ENCODE assay signal across 8 cellular contexts in genomic region chr9:133726401-133727276, GRCh38. TPM values are rescaled to one million over a fixed set of nuclear protein-coding genes. Genes with fewer than 3 reads are reported as not detected.
A peak's percentile ranks its signal among the peaks of the same experiment; 100 is the strongest.
DNase-seq lines count a peak whose midpoint lies in the region; ATAC-seq, FAIRE-seq and TF ChIP-seq lines count a peak whose summit lies in the region.

No MANE protein-coding gene starts in this region.

- H3K9me3 ChIP-seq in BE2C = no peaks in the 10 kb centered on the region
- no peaks in the 10 kb centered on the region for H3K9me3 ChIP-seq in Panc1 (ENCODE audit: control insufficient read depth, insufficient read depth, low read depth, low read length)

- FAIRE-seq in frontal cortex (lab: Jason Lieb, UNC) = no peak
- FAIRE-seq in GM19239 (lab: Jason Lieb, UNC) = no peak

- no TSS peak for BruUV-seq in Panc1 (replicated peaks; lab: Mats Ljungman, UMichigan)

- H3K4me1 Mint-ChIP-seq in activated T-cell treated with anti-CD3 and anti-CD28 coated beads, Interleukin-2, amount 50 U/mL, for 72 hours (ENCODE audit: low read depth) = no peaks in the 10 kb centered on the region

- H3K36me3 ChIP-seq in BE2C (no peaks in the 10 kb centered on the region), Panc1 (ENCODE audit: control insufficient read depth, insufficient read depth, low read length) (no peaks in the 10 kb centered on the region)

- DNase-seq in BE2C = peak; percentile 82
- DNase-seq in HT-29 (ENCODE audit: low spot score) = peak; percentile 76
- no peak for DNase-seq in Panc1 (ENCODE audit: low read depth, low spot score)
- DNase-seq in activated T-cell treated with anti-CD3 and anti-CD28 coated beads, Interleukin-2, amount 50 U/mL, for 72 hours = peak; percentile 53 to 55
- DNase-seq in frontal cortex (ENCODE audit: low spot score in 2 of 2) = peak; percentile 46 to 74
- DNase-seq in posterior vena cava (ENCODE audit: low spot score) = peak; percentile 85
- no peak for DNase-seq in GM19239 (ENCODE audit: insufficient read length, low spot score)

- peak; percentile 88 for ATAC-seq in Panc1
- ATAC-seq in activated T-cell treated with anti-CD3 and anti-CD28 coated beads, Interleukin-2, amount 50 U/mL, for 72 hours (replicated peaks in 1 of 2) = peak; percentile 41 to 55
- no peak for ATAC-seq in HG02870 (IDR thresholded peaks at IDR 0.05; ENCODE audit: unreplicated experiment)

- no peak overlapping the region for H3K4me3 Mint-ChIP-seq in activated T-cell treated with anti-CD3 and anti-CD28 coated beads, Interleukin-2, amount 50 U/mL, for 72 hours

- in situ Hi-C loops in Panc1 (cut with HindIII; ENCODE audit: low pct_unique_long_range_greater_than_20kb, low sequenced_read_pairs) = no loop called here

- H3K4me1 ChIP-seq in BE2C (peaks cover 5% of the 10 kb centered on the region), Panc1 (ENCODE audit: control insufficient read depth, insufficient read depth, low read length) (peaks cover 2% of the 10 kb centered on the region; the same call in 1 of the 2 replicates)

- CTCF ChIA-PET in Panc1 (lab: Charles Lee) = interaction anchor here (0.7 kb wide), 1 partner anchor 43 kb away, joined by 5 read pairs; no protein-coding TSS in a partner anchor

- H3K27ac ChIP-seq in Panc1 (ENCODE audit: low read length) = no peak overlapping the region

- no peaks in the 10 kb centered on the region for H3K36me3 Mint-ChIP-seq in activated T-cell treated with anti-CD3 and anti-CD28 coated beads, Interleukin-2, amount 50 U/mL, for 72 hours (ENCODE audit: insufficient read depth in 2 of 2)

- no peaks in the 10 kb centered on the region for H3K27me3 ChIP-seq in BE2C
- H3K27me3 ChIP-seq in Panc1 (ENCODE audit: control insufficient read depth, insufficient read depth, low read length) = peaks cover 4% of the 10 kb centered on the region

- intact Hi-C loops in Panc1 (cut with micrococcal nuclease; ENCODE audit: unreplicated experiment) = loop anchor here (1.0 kb wide), 1 partner anchor 193 kb away; no protein-coding TSS in a partner anchor
- intact Hi-C loops in posterior vena cava (cut with DNase I) = loop anchor here (2.0 to 10.0 kb wide), 3 partner anchors 122 to 194 kb away; partner anchors contain the start of genes ADAMTSL2 (in 1 of the 2) and FAM163B (in 1 of the 2)

- peaks cover 7% of the 10 kb centered on the region for H3K27me3 Mint-ChIP-seq in activated T-cell treated with anti-CD3 and anti-CD28 coated beads, Interleukin-2, amount 50 U/mL, for 72 hours (ENCODE audit: low read depth)

- no peaks in the 10 kb centered on the region for H3K9me3 Mint-ChIP-seq in activated T-cell treated with anti-CD3 and anti-CD28 coated beads, Interleukin-2, amount 50 U/mL, for 72 hours

- no peak overlapping the region for H3K4me3 ChIP-seq in BE2C (ENCODE audit: low read depth, low read length)
- H3K4me3 ChIP-seq in Panc1 (ENCODE audit: low read depth in 2 of 2, low read length in 2 of 2) = no peak overlapping the region

- POLR2A ChIA-PET in Panc1 (lab: Charles Lee) = no interaction called here

- H3K27ac Mint-ChIP-seq in activated T-cell treated with anti-CD3 and anti-CD28 coated beads, Interleukin-2, amount 50 U/mL, for 72 hours = no peak overlapping the region

- TF ChIP-seq CTCF in BE2C (IDR thresholded peaks at IDR 0.05; ENCODE audit: low read depth, low read length) = peak; percentile 84
- peak; percentile 63 for TF ChIP-seq CTCF in Panc1 (IDR thresholded peaks at IDR 0.05)

RNA-seq across cellular contexts. Expression of gene SARDH, which starts 11.5 kb away (rescaled TPM):
- polyA plus RNA-seq in BE2C (2012; ENCODE audit: insufficient read depth, insufficient read length, low read depth) = 6.3 TPM
- total RNA-seq in HT-29 (2014; rRNA removed; shearing (Covaris generic)) = 2.5 and 2.7 TPM in 2 replicates
- 0.13 TPM for total RNA-seq in Panc1 (2021; ENCODE audit: unreplicated experiment)
- 0.56 TPM for polyA plus RNA-seq in Panc1 (2012; ENCODE audit: insufficient read length)
- total RNA-seq in activated T-cell treated with anti-CD3 and anti-CD28 coated beads, Interleukin-2, amount 50 U/mL, for 72 hours = 1 to 10 TPM; 1.6 to 4.7 TPM
- 1.6 TPM for total RNA-seq in frontal cortex
- total RNA-seq in posterior vena cava = 1 to 10 TPM in 1 of 2 donors, under 1 TPM in 1; 0.62 to 1.8 TPM

Comparison
In these comparisons a context has a peak if more than half of its experiments do, and no peak if none do; other contexts are left out.
1. DNase-seq: peak in BE2C (single experiment), HT-29 (single experiment), activated T-cell treated with anti-CD3 and anti-CD28 coated beads, Interleukin-2, amount 50 U/mL, for 72 hours (2 of 2), frontal cortex (2 of 2) and posterior vena cava (single experiment); none in Panc1 (single experiment) and GM19239 (single experiment).